Comparison of ENCODE assay signal across 7 cellular contexts in genomic region chr20:8724884-8725283, GRCh38.
"Had no signal": no experiment of that assay in that cellular context is flagged by ENCODE, and none has a peak within 500 bp of the region (broad histone marks: within the 10 kb centered on the region; RNA-seq: fewer than 3 reads in every experiment).

No MANE protein-coding gene starts in this region.

- H3K9ac ChIP-seq: KMS-11 had no signal

- ATAC-seq: K562 had no signal

- DNase-seq: IMR-90, KBM-7, KG1 had no signal

- H3K27ac ChIP-seq: HL-60, KMS-11 had no signal

- FAIRE-seq: HTR-8/SVneo, K562 had no signal

- H3K4me2 ChIP-seq: KMS-11 had no signal

- H3K4me3 ChIP-seq: K562 had no signal
